ENCODE assay signal across 24 cellular contexts in the genomic region with DNA sequence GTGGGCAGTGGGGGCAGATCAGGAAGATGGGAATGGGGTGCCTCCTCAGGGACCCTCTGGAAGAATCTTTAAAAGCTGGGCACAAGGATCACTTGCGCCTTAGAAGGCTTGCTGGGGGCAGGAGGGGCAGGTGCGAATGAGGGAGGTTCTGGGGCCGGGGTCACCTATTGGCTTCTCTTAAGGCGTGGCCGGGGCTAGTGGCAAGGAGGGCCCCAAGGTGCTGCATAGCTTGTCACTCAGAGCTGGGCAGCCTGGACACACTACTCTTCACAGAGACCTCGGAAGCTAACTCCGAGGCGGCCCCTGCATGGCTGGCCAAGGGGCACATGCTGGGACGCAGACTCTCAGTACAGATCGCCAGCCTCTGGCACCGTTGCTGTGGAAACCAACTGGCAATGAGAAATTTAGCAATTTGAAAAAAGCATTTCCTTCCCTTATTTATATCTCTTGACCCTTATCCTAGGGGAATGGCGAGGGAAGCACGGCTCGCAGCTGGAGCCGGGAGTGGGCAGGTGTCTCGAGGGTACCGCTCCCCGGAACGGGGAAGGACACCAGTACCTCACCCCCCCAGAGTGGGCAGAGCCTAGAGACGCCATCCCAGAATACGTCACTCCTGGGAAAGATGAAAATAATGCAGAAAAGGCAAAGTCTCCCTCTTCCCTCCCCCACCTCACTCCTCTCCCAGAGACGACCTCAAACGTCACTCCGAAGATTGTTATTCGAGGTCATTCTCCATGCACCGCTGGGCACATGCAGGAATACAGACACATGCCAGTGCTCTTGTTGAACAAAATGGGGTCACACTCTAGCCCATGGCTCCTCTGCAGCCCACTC.
"Had no signal": no experiment of that assay in that cellular context is flagged by ENCODE, and none has a peak within 500 bp of the region (broad histone marks: within the 10 kb centered on the region; RNA-seq: fewer than 3 reads in every experiment).

No MANE protein-coding gene starts in this region.

- H3K27me3 ChIP-seq: gastroesophageal sphincter, heart left ventricle, pancreas, right lobe of liver had no signal

- H3K36me3 ChIP-seq: gastroesophageal sphincter, heart left ventricle, neutrophil, pancreas, right lobe of liver had no signal

- ATAC-seq: activated CD4-positive, alpha-beta T cell treated with anti-CD3 and anti-CD28 coated beads for 36 hours; gastroesophageal sphincter; heart left ventricle; left lobe of liver; natural killer cell; pancreas; right lobe of liver; stimulated activated naive B cell treated with anti-CD40 and anti-IgM and Interleukin-4, amounts not matched to agents 10 μg/mL and 1 μg/mL and 100 μg/mL, for 72 hours had no signal

- H3K27ac ChIP-seq: epithelial cell of prostate, gastroesophageal sphincter, heart left ventricle, neutrophil, pancreas, right lobe of liver had no signal

- DNase-seq: activated B cell treated with CpG ODN at 0.5 μM for 24 hours; activated CD4-positive, alpha-beta T cell treated with anti-CD3 and anti-CD28 coated beads for 36 hours; activated CD4-positive, alpha-beta T cell treated with anti-CD3 and anti-CD28 coated beads, Interleukin-2, amount 50 U/mL, for 4 hours; activated effector memory CD4-positive, alpha-beta T cell treated with Interleukin-2 at 50 U/mL for 16 hours; activated naive CD4-positive, alpha-beta T cell treated with anti-CD3 and anti-CD28 coated beads for 36 hours; activated T-cell treated with anti-CD3 and anti-CD28 coated beads, Interleukin-2, amount 50 U/mL, for 48 hours; amygdala; cerebellar nuclear complex; cortex of kidney; islet precursor cell; midbrain; natural killer cell; right lobe of liver; small intestine; stimulated activated CD4-positive, alpha-beta T cell treated with anti-CD3 and anti-CD28 coated beads, Interleukin-15, amount 100 ng/mL, for 24 hours; stimulated activated CD8-positive, alpha-beta memory T cell treated with anti-CD3 and anti-CD28 coated beads, Interleukin-4, amount 100 ng/mL, for 48 hours; stimulated activated naive B cell treated with anti-CD40 and anti-IgM and Interleukin-4, amounts not matched to agents 10 μg/mL and 1 μg/mL and 100 μg/mL, for 72 hours; T1000 had no signal

- H3K4me1 ChIP-seq: gastroesophageal sphincter, heart left ventricle, pancreas, right lobe of liver had no signal

- H3K4me3 ChIP-seq: gastroesophageal sphincter, heart left ventricle, pancreas, right lobe of liver had no signal

- FAIRE-seq: pancreas, small intestine had no signal

- H3K9me3 ChIP-seq: gastroesophageal sphincter, neutrophil, pancreas, right lobe of liver had no signal
